Comparison of ENCODE assay signal across 9 cellular contexts in genomic region chr5:96379862-96380261, GRCh38. TPM values are rescaled to one million over a fixed set of nuclear protein-coding genes. Genes with fewer than 3 reads are reported as not detected.
"Had no signal": no experiment of that assay in that cellular context is flagged by ENCODE, and none has a peak within 500 bp of the region (broad histone marks: within the 10 kb centered on the region; RNA-seq: fewer than 3 reads in every experiment).

No MANE protein-coding gene starts in this region.

- H3K9me3 ChIP-seq: HAP-1 had no signal

- DNase-seq: H7, HFFc6, KG1 had no signal

- H3K4me1 Mint-ChIP-seq: IgD-negative memory B cell had no signal

- H3K4me3 Mint-ChIP-seq: GM23338, HFFc6, IgD-negative memory B cell had no signal

- H3K9me3 Mint-ChIP-seq: GM23338, HFFc6, IgD-negative memory B cell had no signal

- H3K27ac Mint-ChIP-seq: GM23338, HFFc6, IgD-negative memory B cell had no signal

- H3K27ac ChIP-seq: HL-60 had no signal

- H3K4me3 ChIP-seq: GM23338, HAP-1 had no signal

- H3K36me3 ChIP-seq: HAP-1 had no signal

- H3K4me2 ChIP-seq: GM23338 had no signal

- H3K4me1 ChIP-seq: HAP-1 had no signal

- ATAC-seq: GM23338, HCT116 had no signal

- H2AFZ ChIP-seq: GM23338 had no signal

RNA-seq across cellular contexts. Expression of gene PCSK1, which starts 53.2 kb away (rescaled TPM):
- total RNA-seq: H4, HFFc6 had no signal
- polyA plus RNA-seq: IgD-negative memory B cell had no signal
